Comparison of ENCODE assay signal across 19 cellular contexts in the genomic region with DNA sequence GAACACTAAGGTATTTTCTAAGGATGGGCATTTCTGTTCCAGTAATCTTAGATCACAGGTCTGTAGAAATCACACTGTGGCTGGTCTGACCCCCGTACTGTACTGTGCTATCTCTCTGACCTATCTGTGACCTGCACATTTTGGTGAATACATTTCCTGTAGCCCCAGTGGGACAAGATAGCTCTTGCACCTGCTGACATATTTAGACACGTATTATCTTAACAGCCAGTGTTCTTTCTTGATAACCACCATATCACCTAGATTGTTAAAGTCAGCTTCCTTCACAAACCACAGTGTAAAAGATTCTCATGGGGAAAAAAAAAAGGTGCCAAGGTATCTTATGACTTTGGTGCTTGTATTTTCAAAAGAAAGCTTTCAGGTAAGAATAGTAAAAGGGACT. TPM values are rescaled to one million over a fixed set of nuclear protein-coding genes. Genes with fewer than 3 reads are reported as not detected.
DNase-seq lines count a peak whose midpoint lies in the region; ATAC-seq and TF ChIP-seq lines count a peak whose summit lies in the region.
"Had no signal": no experiment of that assay in that cellular context is flagged by ENCODE, and none has a peak within 500 bp of the region (broad histone marks: within the 10 kb centered on the region; RNA-seq: fewer than 3 reads in every experiment).

No MANE protein-coding gene starts in this region.

- no peaks in the 10 kb centered on the region for H3K36me3 ChIP-seq in MM.1S (replicated peaks; ENCODE audit: insufficient read depth, low read length)
- H3K36me3 ChIP-seq in left ventricle myocardium inferior: no peaks in the 10 kb centered on the region
- H3K36me3 ChIP-seq: ascending aorta, colonic mucosa had no signal

- H3K9me3 ChIP-seq in MM.1S (replicated peaks; ENCODE audit: insufficient read depth, low read length) (no peaks in the 10 kb centered on the region), left ventricle myocardium inferior (replicated peaks) (no peaks in the 10 kb centered on the region)
- H3K9me3 ChIP-seq: ascending aorta, colonic mucosa had no signal

- H2AFZ ChIP-seq in MM.1S (ENCODE audit: low read length): no peak overlapping the region

- no peak overlapping the region for H3K4me2 ChIP-seq in MM.1S (ENCODE audit: low read depth, low read length)

- H3K4me1 Mint-ChIP-seq in natural killer cell treated with Interleukin-12 subunit alpha and Interleukin-12 subunit beta and Interleukin-15 and Interleukin-18, amount 100 ng/mL, for 72 hours (ENCODE audit: low read depth in 2 of 2): peaks cover 42% of the 10 kb centered on the region in 2 donors

- no peaks in the 10 kb centered on the region for H3F3A ChIP-seq in MM.1S (ENCODE audit: insufficient read depth, low read length)

- no peaks in the 10 kb centered on the region for H3K9me2 ChIP-seq in MM.1S (replicated peaks; ENCODE audit: insufficient read depth, low read length)

- TF ChIP-seq CTCF in MM.1S (IDR thresholded peaks at IDR 0.05; ENCODE audit: low read length) (no peak), left ventricle myocardium inferior (IDR thresholded peaks at IDR 0.05; ENCODE audit: borderline replicate concordance) (no peak)

- H3K27ac Mint-ChIP-seq in natural killer cell treated with Interleukin-12 subunit alpha and Interleukin-12 subunit beta and Interleukin-15 and Interleukin-18, amount 100 ng/mL, for 72 hours: peak overlapping the region; percentile 10 to 26
- H3K27ac Mint-ChIP-seq: mesothelial cell of epicardium had no signal

- H3K36me3 Mint-ChIP-seq in natural killer cell treated with Interleukin-12 subunit alpha and Interleukin-12 subunit beta and Interleukin-15 and Interleukin-18, amount 100 ng/mL, for 72 hours: no peaks in the 10 kb centered on the region
- H3K36me3 Mint-ChIP-seq: mesothelial cell of epicardium had no signal

- peak; percentile 7 for DNase-seq in activated CD8-positive, alpha-beta memory T cell treated with anti-CD3 and anti-CD28 coated beads, Interleukin-2, amount 50 U/mL, for 1 hour (ENCODE audit: extremely low read depth)
- DNase-seq in activated CD8-positive, alpha-beta memory T cell treated with anti-CD3 and anti-CD28 coated beads, Interleukin-2, amount 50 U/mL, for 48 hours: no peak
- peak; percentile 71 for DNase-seq in MM.1S
- DNase-seq in activated gamma-delta T cell treated with anti-CD3 and anti-CD28 coated beads, Interleukin-2, amount 50 U/mL, for 16 hours (ENCODE audit: low read depth): peak; percentile 17
- DNase-seq in natural killer cell treated with Interleukin-12 subunit alpha and Interleukin-12 subunit beta and Interleukin-15 and Interleukin-18, amount 100 ng/mL, for 72 hours (ENCODE audit: low spot score): no peak
- no peak for DNase-seq in left ventricle myocardium inferior
- DNase-seq: colonic mucosa; NCI-H1048; NCI-H2171 treated with DMSO at 0.1 percent for 48 hours; nucleus accumbens; stimulated activated CD4-positive, alpha-beta T cell treated with anti-CD3 and anti-CD28 coated beads, Interleukin-4, amount 100 ng/mL, for 4 hours; trophoblast cell had no signal

- H3K4me1 ChIP-seq in MM.1S (ENCODE audit: low read length) (no peaks in the 10 kb centered on the region), left ventricle myocardium inferior (peaks cover 14% of the 10 kb centered on the region)
- H3K4me1 ChIP-seq: ascending aorta, colonic mucosa had no signal

- H3K9me3 Mint-ChIP-seq in natural killer cell treated with Interleukin-12 subunit alpha and Interleukin-12 subunit beta and Interleukin-15 and Interleukin-18, amount 100 ng/mL, for 72 hours: no peaks in the 10 kb centered on the region

- no peak overlapping the region for H3K27ac ChIP-seq in MM.1S (ENCODE audit: low read length)
- no peak overlapping the region for H3K27ac ChIP-seq in left ventricle myocardium inferior (replicated peaks)
- H3K27ac ChIP-seq: ascending aorta, colonic mucosa had no signal

- H4K20me1 ChIP-seq in MM.1S (ENCODE audit: insufficient read depth, low read length): no peaks in the 10 kb centered on the region

- peaks cover 0 to 8% of the 10 kb centered on the region in 2 donors for H3K27me3 Mint-ChIP-seq in natural killer cell treated with Interleukin-12 subunit alpha and Interleukin-12 subunit beta and Interleukin-15 and Interleukin-18, amount 100 ng/mL, for 72 hours

- H3K27me3 ChIP-seq in MM.1S (replicated peaks; ENCODE audit: insufficient read depth, low read length): no peaks in the 10 kb centered on the region
- H3K27me3 ChIP-seq in left ventricle myocardium inferior (ENCODE audit: low read depth): no peaks in the 10 kb centered on the region
- H3K27me3 ChIP-seq: ascending aorta, colonic mucosa had no signal

- intact Hi-C loops in left ventricle myocardium inferior (cut with micrococcal nuclease): no loop called here

- H3K79me2 ChIP-seq in MM.1S (ENCODE audit: low read length): no peaks in the 10 kb centered on the region

- no peak overlapping the region for H3K9ac ChIP-seq in MM.1S (ENCODE audit: low read length)

- H3K4me3 ChIP-seq in MM.1S (ENCODE audit: low read length) (no peak overlapping the region), left ventricle myocardium inferior (no peak overlapping the region)
- H3K4me3 ChIP-seq: ascending aorta, colonic mucosa had no signal

- H3K4me3 Mint-ChIP-seq in natural killer cell treated with Interleukin-12 subunit alpha and Interleukin-12 subunit beta and Interleukin-15 and Interleukin-18, amount 100 ng/mL, for 72 hours: peak overlapping the region; percentile 51
- H3K4me3 Mint-ChIP-seq: mesothelial cell of epicardium had no signal

- peak; percentile 81 to 82 for ATAC-seq in natural killer cell treated with Interleukin-12 subunit alpha and Interleukin-12 subunit beta and Interleukin-15 and Interleukin-18, amount 100 ng/mL, for 72 hours
- ATAC-seq in GM19328 (IDR thresholded peaks at IDR 0.05; ENCODE audit: unreplicated experiment) (no peak), GM18907 (IDR thresholded peaks at IDR 0.05; ENCODE audit: unreplicated experiment) (no peak)
- ATAC-seq: Right ventricle myocardium inferior, sciatic nerve had no signal

RNA-seq across cellular contexts. Expression of gene TMEM247, which starts 39.8 kb away (rescaled TPM):
- total RNA-seq in natural killer cell treated with Interleukin-12 subunit alpha and Interleukin-12 subunit beta and Interleukin-15 and Interleukin-18, amount 100 ng/mL, for 72 hours: not detected
- total RNA-seq in left ventricle myocardium inferior: not detected
- total RNA-seq: ascending aorta, colonic mucosa, HT-29, mesothelial cell of epicardium, Right ventricle myocardium inferior, sciatic nerve had no signal

Comparison
In these comparisons a context has a peak if more than half of its experiments do, and no peak if none do; other contexts are left out.
1. DNase-seq: peak in activated CD8-positive, alpha-beta memory T cell treated with anti-CD3 and anti-CD28 coated beads, Interleukin-2, amount 50 U/mL, for 1 hour (single experiment), MM.1S (single experiment) and activated gamma-delta T cell treated with anti-CD3 and anti-CD28 coated beads, Interleukin-2, amount 50 U/mL, for 16 hours (single experiment); none in activated CD8-positive, alpha-beta memory T cell treated with anti-CD3 and anti-CD28 coated beads, Interleukin-2, amount 50 U/mL, for 48 hours (single experiment), natural killer cell treated with Interleukin-12 subunit alpha and Interleukin-12 subunit beta and Interleukin-15 and Interleukin-18, amount 100 ng/mL, for 72 hours (single experiment) and left ventricle myocardium inferior (single experiment).
2. ATAC-seq: peak in natural killer cell treated with Interleukin-12 subunit alpha and Interleukin-12 subunit beta and Interleukin-15 and Interleukin-18, amount 100 ng/mL, for 72 hours (2 of 2); none in GM19328 (single experiment) and GM18907 (single experiment).